In genomic region chr12:8696402-8697100, GRCh38 we compare ENCODE assay signal across 8 cellular contexts. TPM values are rescaled to one million over a fixed set of nuclear protein-coding genes. Genes with fewer than 3 reads are reported as not detected.
A peak's percentile ranks its signal among the peaks of the same experiment; 100 is the strongest.
DNase-seq lines count a peak whose midpoint lies in the region; ATAC-seq and TF ChIP-seq lines count a peak whose summit lies in the region.

No MANE protein-coding gene starts in this region.

- peak overlapping the region; percentile 61 for H3K27ac ChIP-seq in duodenal mucosa (ENCODE audit: low read depth, low read length)

- DNase-seq in CD14-positive monocyte (ENCODE audit: low spot score) (no peak), MG63 (no peak), NCI-H2227 (lab: John Stamatoyannopoulos, UW; ENCODE audit: unreplicated experiment) (no peak)
- no peak for DNase-seq in natural killer cell treated with Interleukin-12 subunit alpha and Interleukin-12 subunit beta and Interleukin-15 and Interleukin-18, amount 100 ng/mL, for 72 hours (ENCODE audit: low spot score)

- peak overlapping the region in 6 of 7 donors; percentile 40 to 59 (median 56) for H3K27ac Mint-ChIP-seq in CD14-positive monocyte
- H3K27ac Mint-ChIP-seq in natural killer cell treated with Interleukin-12 subunit alpha and Interleukin-12 subunit beta and Interleukin-15 and Interleukin-18, amount 100 ng/mL, for 72 hours = peak overlapping the region; percentile 56 to 64

- peak overlapping the region; percentile 96 for H3K4me3 ChIP-seq in MG63
- H3K4me3 ChIP-seq in duodenal mucosa (ENCODE audit: low read depth in 1 of 2, low read length in 2 of 2) = peak overlapping the region; percentile 74 to 80

- H3K9me3 ChIP-seq in MG63 (no peaks in the 10 kb centered on the region), duodenal mucosa (ENCODE audit: control insufficient read depth in 1 of 2, low read length in 2 of 2) (no peaks in the 10 kb centered on the region)

- peaks cover 4 to 7% of the 10 kb centered on the region in 2 donors for H3K4me1 ChIP-seq in duodenal mucosa (ENCODE audit: control insufficient read depth in 1 of 2, insufficient read depth in 2 of 2, low read length in 2 of 2)

- intact Hi-C loops in CD14-positive monocyte (cut with micrococcal nuclease) = no loop called here

- H3K36me3 Mint-ChIP-seq in CD14-positive monocyte = peaks cover 0 to 8% of the 10 kb centered on the region in 2 donors
- H3K36me3 Mint-ChIP-seq in natural killer cell treated with Interleukin-12 subunit alpha and Interleukin-12 subunit beta and Interleukin-15 and Interleukin-18, amount 100 ng/mL, for 72 hours = no peaks in the 10 kb centered on the region

- H3K4me3 Mint-ChIP-seq in CD14-positive monocyte = peak overlapping the region; percentile 88 to 94
- peak overlapping the region; percentile 85 for H3K4me3 Mint-ChIP-seq in natural killer cell treated with Interleukin-12 subunit alpha and Interleukin-12 subunit beta and Interleukin-15 and Interleukin-18, amount 100 ng/mL, for 72 hours

- H3K27me3 ChIP-seq in MG63 (no peaks in the 10 kb centered on the region), duodenal mucosa (ENCODE audit: control insufficient read depth in 1 of 2, insufficient read depth in 2 of 2, low read length in 2 of 2) (no peaks in the 10 kb centered on the region)

- H3K9me3 Mint-ChIP-seq in CD14-positive monocyte = peaks cover 0 to 6% (median 0%) of the 10 kb centered on the region in 7 donors
- no peaks in the 10 kb centered on the region for H3K9me3 Mint-ChIP-seq in natural killer cell treated with Interleukin-12 subunit alpha and Interleukin-12 subunit beta and Interleukin-15 and Interleukin-18, amount 100 ng/mL, for 72 hours

- peaks cover 3% of the 10 kb centered on the region; the same call in 1 of the 2 replicates for H3K36me3 ChIP-seq in MG63
- no peaks in the 10 kb centered on the region for H3K36me3 ChIP-seq in duodenal mucosa (ENCODE audit: control insufficient read depth in 1 of 2, insufficient read depth in 2 of 2, low read length in 2 of 2)

- no peak for ATAC-seq in natural killer cell treated with Interleukin-12 subunit alpha and Interleukin-12 subunit beta and Interleukin-15 and Interleukin-18, amount 100 ng/mL, for 72 hours
- ATAC-seq in GM21526 (IDR thresholded peaks at IDR 0.05; ENCODE audit: low FRiP score, unreplicated experiment) (no peak), GM21619 (IDR thresholded peaks at IDR 0.05; ENCODE audit: unreplicated experiment) (no peak), HG02623 (IDR thresholded peaks at IDR 0.05; ENCODE audit: unreplicated experiment) (no peak)

- H3K27me3 Mint-ChIP-seq in CD14-positive monocyte (ENCODE audit: low read depth in 3 of 3) = peaks cover 11 to 38% (median 21%) of the 10 kb centered on the region in 3 donors
- H3K27me3 Mint-ChIP-seq in natural killer cell treated with Interleukin-12 subunit alpha and Interleukin-12 subunit beta and Interleukin-15 and Interleukin-18, amount 100 ng/mL, for 72 hours = peaks cover 6 to 17% of the 10 kb centered on the region in 2 donors

- TF ChIP-seq CTCF in CD14-positive monocyte (IDR thresholded peaks at IDR 0.05) = no peak

- peak overlapping the region; percentile 70 to 72 for H3K9ac ChIP-seq in duodenal mucosa (ENCODE audit: low read depth in 1 of 2, low read length in 2 of 2)

- peaks cover 41% of the 10 kb centered on the region for H3K4me1 Mint-ChIP-seq in CD14-positive monocyte
- peaks cover 11 to 19% of the 10 kb centered on the region in 2 donors for H3K4me1 Mint-ChIP-seq in natural killer cell treated with Interleukin-12 subunit alpha and Interleukin-12 subunit beta and Interleukin-15 and Interleukin-18, amount 100 ng/mL, for 72 hours (ENCODE audit: low read depth in 2 of 2)

RNA-seq across cellular contexts. Expression of gene RIMKLB, which starts 1.2 kb away (rescaled TPM):
- polyA plus RNA-seq in CD14-positive monocyte = 1 to 10 TPM; 1.0 to 1.2 TPM
- 7.0 and 10.0 TPM in 2 replicates for total RNA-seq in MG63 (2014; rRNA removed; shearing (Covaris generic); ENCODE audit: low replicate concordance)
- 1 to 10 TPM; 2.3 to 5.5 TPM for total RNA-seq in natural killer cell treated with Interleukin-12 subunit alpha and Interleukin-12 subunit beta and Interleukin-15 and Interleukin-18, amount 100 ng/mL, for 72 hours

RNA-seq across cellular contexts. Expression of gene MFAP5, which starts 33.9 kb away (rescaled TPM):
- polyA plus RNA-seq in CD14-positive monocyte = not detected
- 39.0 and 54.5 TPM in 2 replicates for total RNA-seq in MG63 (2014; rRNA removed; shearing (Covaris generic); ENCODE audit: low replicate concordance)
- not detected for total RNA-seq in natural killer cell treated with Interleukin-12 subunit alpha and Interleukin-12 subunit beta and Interleukin-15 and Interleukin-18, amount 100 ng/mL, for 72 hours

Comparison
In these comparisons a context has a peak if more than half of its experiments do, and no peak if none do; other contexts are left out.
1. RNA of gene MFAP5, which starts 33.9 kb away (total RNA-seq): 39.0 to 54.5 TPM in MG63; not detected in natural killer cell treated with Interleukin-12 subunit alpha and Interleukin-12 subunit beta and Interleukin-15 and Interleukin-18, amount 100 ng/mL, for 72 hours; every median in the first group is over 10 times any median in the second.